Comparison of ENCODE assay signal across 16 cellular contexts in the genomic region with DNA sequence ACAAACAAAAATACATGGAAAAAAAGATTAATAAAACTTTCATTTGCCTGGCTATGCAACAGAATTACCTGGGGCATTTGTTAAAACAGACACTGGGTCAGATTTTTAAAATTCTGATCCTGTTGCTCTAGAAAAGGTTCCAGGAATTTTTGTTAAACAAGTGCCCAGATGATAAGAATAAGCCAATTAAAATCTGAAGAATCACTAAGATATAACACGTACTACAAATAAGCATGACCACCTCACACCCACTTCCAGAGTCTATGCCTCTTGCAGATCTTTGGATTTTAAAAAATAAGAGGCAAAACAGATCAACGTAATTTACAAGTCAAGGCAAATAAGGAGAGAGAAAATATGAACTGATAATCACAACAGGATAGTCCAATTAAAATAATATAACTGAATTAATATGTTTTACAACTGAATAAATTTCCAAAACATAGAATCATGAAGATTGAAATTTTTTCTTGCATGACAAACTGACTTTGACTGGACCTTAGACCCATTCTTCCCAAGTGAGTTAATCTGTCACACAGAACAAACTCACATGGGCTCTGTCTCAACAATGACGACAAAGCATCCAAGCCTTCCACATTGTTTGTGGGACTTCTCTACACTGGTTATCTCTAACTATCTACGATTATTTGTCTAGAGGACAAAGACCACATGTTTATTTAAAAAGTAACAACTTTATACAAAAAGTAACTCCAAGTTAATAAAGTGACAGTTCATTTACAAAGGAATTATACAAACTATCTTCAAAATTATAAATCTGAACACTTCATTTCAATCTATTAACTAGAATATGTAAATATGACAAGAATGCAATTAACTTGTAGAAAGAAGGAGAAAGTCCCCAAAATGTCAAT. TPM values are rescaled to one million over a fixed set of nuclear protein-coding genes. Genes with fewer than 3 reads are reported as not detected.
DNase-seq lines count a peak whose midpoint lies in the region; ATAC-seq and TF ChIP-seq lines count a peak whose summit lies in the region.
"Had no signal": no experiment of that assay in that cellular context is flagged by ENCODE, and none has a peak within 500 bp of the region (broad histone marks: within the 10 kb centered on the region; RNA-seq: fewer than 3 reads in every experiment).

No MANE protein-coding gene starts in this region.

- H3K4ac ChIP-seq in mesendoderm (ENCODE audit: low read depth, low read length) = no peak overlapping the region

- H3F3A ChIP-seq in smooth muscle cell (ENCODE audit: low read depth) = no peaks in the 10 kb centered on the region

- H3K4me3 ChIP-seq in HUES48 (ENCODE audit: low read depth, low read length) (no peak overlapping the region), hepatocyte (no peak overlapping the region), mesendoderm (ENCODE audit: low read length) (no peak overlapping the region), smooth muscle cell (peak overlapping the region; percentile 26), left ventricle myocardium inferior (no peak overlapping the region)

- H3K27me3 ChIP-seq in HUES48 (ENCODE audit: control insufficient read depth, insufficient read depth, low read length) (no peaks in the 10 kb centered on the region), hepatocyte (no peaks in the 10 kb centered on the region), mesendoderm (ENCODE audit: insufficient read depth, low read length, poor library complexity) (no peaks in the 10 kb centered on the region), smooth muscle cell (ENCODE audit: low read depth) (no peaks in the 10 kb centered on the region), left ventricle myocardium inferior (ENCODE audit: low read depth) (no peaks in the 10 kb centered on the region)

- peak overlapping the region; percentile 50 for H3K4me2 ChIP-seq in hepatocyte
- no peak overlapping the region for H3K4me2 ChIP-seq in mesendoderm (ENCODE audit: low read length)
- H3K4me2 ChIP-seq in smooth muscle cell = no peak overlapping the region
- H3K4me2 ChIP-seq: SK-N-SH had no signal

- intact Hi-C loops in left ventricle myocardium inferior (cut with micrococcal nuclease) = no loop called here

- H4K8ac ChIP-seq in mesendoderm (ENCODE audit: low read depth, low read length) = no peak overlapping the region

- H3K18ac ChIP-seq in mesendoderm (ENCODE audit: low read length) = no peak overlapping the region

- H3K9me2 ChIP-seq in hepatocyte (replicated peaks; ENCODE audit: insufficient read depth) = no peaks in the 10 kb centered on the region
- H3K9me2 ChIP-seq: SK-N-SH had no signal

- H2BK5ac ChIP-seq in mesendoderm (ENCODE audit: low read length) = no peak overlapping the region

- no peak overlapping the region for H2AFZ ChIP-seq in hepatocyte
- H2AFZ ChIP-seq in smooth muscle cell (ENCODE audit: low read depth) = no peak overlapping the region

- DNase-seq in hepatocyte (ENCODE audit: low spot score) (peak; percentile 49), mesendoderm (peak; percentile 7), smooth muscle cell (lab: John Stamatoyannopoulos, UW; ENCODE audit: unreplicated experiment) (no peak), left ventricle myocardium inferior (no peak)
- DNase-seq in activated naive CD8-positive, alpha-beta T cell treated with anti-CD3 and anti-CD28 coated beads for 36 hours = no peak
- DNase-seq: DMS79 treated with DMSO at 0.1 percent for 48 hours, GOT3, NCI-H1417 treated with DMSO at 0.1 percent for 48 hours, NCI-H2029 treated with DMSO at 0.1 percent for 48 hours, NCI-H510A treated with DMSO at 0.1 percent for 48 hours, Right ventricle myocardium superior, SK-N-SH had no signal

- H3K9ac ChIP-seq in HUES48 (ENCODE audit: low read depth, low read length) = no peak overlapping the region
- H3K9ac ChIP-seq in mesendoderm (ENCODE audit: low read length) = no peak overlapping the region
- H3K9ac ChIP-seq in smooth muscle cell (ENCODE audit: low read depth) = no peak overlapping the region
- H3K9ac ChIP-seq: SK-N-SH had no signal

- H3K9me3 Mint-ChIP-seq in activated naive CD8-positive, alpha-beta T cell treated with anti-CD3 and anti-CD28 coated beads for 36 hours = peaks cover 8% of the 10 kb centered on the region

- H3K56ac ChIP-seq in mesendoderm (ENCODE audit: low read length) = no peak overlapping the region

- peak overlapping the region; percentile 67 for H3K27ac ChIP-seq in HUES48 (ENCODE audit: low read depth, low read length)
- peak overlapping the region; percentile 51 for H3K27ac ChIP-seq in hepatocyte
- H3K27ac ChIP-seq in mesendoderm (ENCODE audit: low read depth, low read length) = no peak overlapping the region
- no peak overlapping the region for H3K27ac ChIP-seq in smooth muscle cell (ENCODE audit: low read depth)
- no peak overlapping the region for H3K27ac ChIP-seq in left ventricle myocardium inferior (replicated peaks)

- peaks cover 3% of the 10 kb centered on the region for H3K79me1 ChIP-seq in mesendoderm (ENCODE audit: low read length)

- H2BK120ac ChIP-seq in mesendoderm (ENCODE audit: low read depth, low read length) = no peak overlapping the region

- no peaks in the 10 kb centered on the region for H4K20me1 ChIP-seq in hepatocyte (ENCODE audit: insufficient read depth, poor library complexity, severe bottlenecking)
- H4K20me1 ChIP-seq in smooth muscle cell (ENCODE audit: low read depth) = peaks cover 68% of the 10 kb centered on the region

- H3K36me3 Mint-ChIP-seq in activated naive CD8-positive, alpha-beta T cell treated with anti-CD3 and anti-CD28 coated beads for 36 hours = peaks cover 69% of the 10 kb centered on the region

- H3K36me3 ChIP-seq in HUES48 (ENCODE audit: control insufficient read depth, insufficient read depth, low read length) (peaks cover 8% of the 10 kb centered on the region; the same call in 1 of the 2 replicates), hepatocyte (replicated peaks; ENCODE audit: insufficient read depth, low read depth) (no peaks in the 10 kb centered on the region), mesendoderm (ENCODE audit: control insufficient read depth, insufficient read depth, low read length) (no peaks in the 10 kb centered on the region), smooth muscle cell (ENCODE audit: low read depth) (no peaks in the 10 kb centered on the region), left ventricle myocardium inferior (peaks cover 19% of the 10 kb centered on the region)

- 52% methylated on average over 4 of the region's 4 CpGs for WGBS in hepatocyte (ENCODE audit: low lambda C conversion rate, missing lambda C conversion rate)
- no CpG with 5 or more reads among the region's 4 CpGs for WGBS in mesendoderm (ENCODE audit: extremely low coverage, insufficient coverage, low lambda C conversion rate)
- 94% methylated on average over 4 of the region's 4 CpGs for WGBS in smooth muscle cell (ENCODE audit: low lambda C conversion rate)

- H3K79me2 ChIP-seq in hepatocyte (peaks cover 54% of the 10 kb centered on the region), mesendoderm (ENCODE audit: control insufficient read depth, insufficient read depth, low read length) (peaks cover 2% of the 10 kb centered on the region), smooth muscle cell (ENCODE audit: low read depth) (peaks cover 66% of the 10 kb centered on the region)

- H3K4me1 ChIP-seq in HUES48 (ENCODE audit: control insufficient read depth, insufficient read depth, low read length) (no peaks in the 10 kb centered on the region), hepatocyte (ENCODE audit: insufficient read depth) (no peaks in the 10 kb centered on the region), mesendoderm (ENCODE audit: control insufficient read depth, low read depth, low read length) (no peaks in the 10 kb centered on the region), smooth muscle cell (ENCODE audit: low read depth) (no peaks in the 10 kb centered on the region), left ventricle myocardium inferior (peaks cover 11% of the 10 kb centered on the region)

- no peak overlapping the region for H3K27ac Mint-ChIP-seq in activated naive CD8-positive, alpha-beta T cell treated with anti-CD3 and anti-CD28 coated beads for 36 hours

- H4K5ac ChIP-seq in mesendoderm (ENCODE audit: low read length) = no peak overlapping the region

- ATAC-seq in HG03354 (IDR thresholded peaks at IDR 0.05; ENCODE audit: poor library complexity, severe bottlenecking, unreplicated experiment) = no peak
- ATAC-seq: Panc1 had no signal

- H3K4me1 Mint-ChIP-seq in activated naive CD8-positive, alpha-beta T cell treated with anti-CD3 and anti-CD28 coated beads for 36 hours = peaks cover 14% of the 10 kb centered on the region

- no peak overlapping the region for H2BK15ac ChIP-seq in mesendoderm (replicated peaks; ENCODE audit: low read depth)

- no peaks in the 10 kb centered on the region for H3K27me3 Mint-ChIP-seq in activated naive CD8-positive, alpha-beta T cell treated with anti-CD3 and anti-CD28 coated beads for 36 hours
- H3K27me3 Mint-ChIP-seq: IgD-negative memory B cell had no signal

- H2AK5ac ChIP-seq in mesendoderm (ENCODE audit: low read length) = no peak overlapping the region

- H3K9me3 ChIP-seq in HUES48 (ENCODE audit: control insufficient read depth, insufficient read depth, low read length) (no peaks in the 10 kb centered on the region), hepatocyte (ENCODE audit: low read depth) (no peaks in the 10 kb centered on the region), smooth muscle cell (replicated peaks; ENCODE audit: low read depth) (no peaks in the 10 kb centered on the region), left ventricle myocardium inferior (replicated peaks) (no peaks in the 10 kb centered on the region)
- H3K9me3 ChIP-seq: SK-N-SH had no signal

- TF ChIP-seq CTCF in hepatocyte (IDR thresholded peaks at IDR 0.05; ENCODE audit: poor library complexity) = no peak
- no peak for TF ChIP-seq CTCF in smooth muscle cell (IDR thresholded peaks at IDR 0.05; ENCODE audit: borderline replicate concordance, insufficient read depth, poor library complexity, severe bottlenecking)
- TF ChIP-seq CTCF in left ventricle myocardium inferior (IDR thresholded peaks at IDR 0.05; ENCODE audit: borderline replicate concordance) = no peak

- H3K23ac ChIP-seq in mesendoderm (ENCODE audit: low read length) = no peak overlapping the region

- H3K4me3 Mint-ChIP-seq in activated naive CD8-positive, alpha-beta T cell treated with anti-CD3 and anti-CD28 coated beads for 36 hours = no peak overlapping the region
- H3K4me3 Mint-ChIP-seq: IgD-negative memory B cell had no signal

RNA-seq across cellular contexts. Expression of gene COP1, which starts 56.9 kb away (rescaled TPM):
- total RNA-seq in hepatocyte (65.9 and 74.9 TPM in 2 replicates), smooth muscle cell (65.3 and 68.2 TPM in 2 replicates), left ventricle myocardium inferior (22.6 TPM)
- polyA plus RNA-seq in hepatocyte (53.2 and 63.0 TPM in 2 replicates), smooth muscle cell (40.5 and 44.8 TPM in 2 replicates)
- polyA plus RNA-seq in mesendoderm (2013, experiment 1 of 2) = 25.8 TPM
- 24.7 TPM for polyA plus RNA-seq in mesendoderm (2013, experiment 2 of 2)
- 10 to 100 TPM; 37.0 to 40.9 TPM for total RNA-seq in activated naive CD8-positive, alpha-beta T cell treated with anti-CD3 and anti-CD28 coated beads for 36 hours

Comparison
In these comparisons a context has a peak if more than half of its experiments do, and no peak if none do; other contexts are left out.
1. H3K27ac ChIP-seq: peak in HUES48 (single experiment) and hepatocyte (single experiment); none in mesendoderm (single experiment), smooth muscle cell (single experiment) and left ventricle myocardium inferior (single experiment).
2. DNase-seq: peak in hepatocyte (single experiment) and mesendoderm (single experiment); none in smooth muscle cell (single experiment), left ventricle myocardium inferior (single experiment) and activated naive CD8-positive, alpha-beta T cell treated with anti-CD3 and anti-CD28 coated beads for 36 hours (single experiment).